18 cellular contexts compared by ENCODE assay signal in the genomic region with DNA sequence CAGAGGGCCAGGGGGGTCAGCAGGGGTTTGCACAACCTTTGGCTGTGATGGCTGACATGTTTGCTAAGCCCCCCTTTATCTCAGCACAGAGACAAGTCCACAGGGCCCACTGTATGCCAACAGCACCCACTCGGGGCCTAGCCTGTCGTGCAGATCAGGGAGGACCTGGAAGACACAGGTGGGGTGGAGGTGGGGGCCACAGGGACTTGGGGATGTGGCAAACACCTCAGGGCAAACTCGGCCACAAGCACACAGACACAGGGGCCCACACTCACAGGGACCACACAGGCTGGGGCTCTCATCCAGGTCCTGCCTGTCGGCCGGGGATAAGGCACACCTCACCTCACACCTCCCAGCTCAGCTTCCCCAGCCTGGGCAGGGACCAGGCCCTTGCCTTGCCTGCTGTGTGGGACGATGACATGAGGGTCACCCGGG.
DNase-seq lines count a peak whose midpoint lies in the region; ATAC-seq and TF ChIP-seq lines count a peak whose summit lies in the region.
"Had no signal": no experiment of that assay in that cellular context is flagged by ENCODE, and none has a peak within 500 bp of the region (broad histone marks: within the 10 kb centered on the region; RNA-seq: fewer than 3 reads in every experiment).

No MANE protein-coding gene starts in this region.

- no peaks in the 10 kb centered on the region for H3K9me3 Mint-ChIP-seq in activated naive CD8-positive, alpha-beta T cell treated with anti-CD3 and anti-CD28 coated beads, Interleukin-2, amount 10 ng/mL, durations not matched to agents 7 days and 5 days
- no peaks in the 10 kb centered on the region for H3K9me3 Mint-ChIP-seq in activated naive CD8-positive, alpha-beta T cell treated with anti-CD3 and anti-CD28 coated beads, Interleukin-2, amount 50 U/mL, for 24 hours
- no peaks in the 10 kb centered on the region for H3K9me3 Mint-ChIP-seq in central memory CD8-positive, alpha-beta T cell
- H3K9me3 Mint-ChIP-seq in natural killer cell = no peaks in the 10 kb centered on the region
- H3K9me3 Mint-ChIP-seq: neural crest cell; stimulated activated memory B cell treated with anti-CD40 and anti-IgM and Interleukin-4, amounts not matched to agents 10 μg/mL and 1 μg/mL and 100 μg/mL, for 72 hours had no signal

- peaks cover 31% of the 10 kb centered on the region for H3K4me1 Mint-ChIP-seq in activated naive CD8-positive, alpha-beta T cell treated with anti-CD3 and anti-CD28 coated beads, Interleukin-2, amount 10 ng/mL, durations not matched to agents 7 days and 5 days
- peaks cover 33% of the 10 kb centered on the region for H3K4me1 Mint-ChIP-seq in activated naive CD8-positive, alpha-beta T cell treated with anti-CD3 and anti-CD28 coated beads, Interleukin-2, amount 50 U/mL, for 24 hours
- H3K4me1 Mint-ChIP-seq in central memory CD8-positive, alpha-beta T cell = peaks cover 35% of the 10 kb centered on the region
- H3K4me1 Mint-ChIP-seq in natural killer cell = peaks cover 15 to 27% of the 10 kb centered on the region in 2 donors

- no peak for ATAC-seq in activated naive CD8-positive, alpha-beta T cell treated with anti-CD3 and anti-CD28 coated beads, Interleukin-2, amount 10 ng/mL, durations not matched to agents 7 days and 5 days (ENCODE audit: low read depth)
- no peak for ATAC-seq in activated naive CD8-positive, alpha-beta T cell treated with anti-CD3 and anti-CD28 coated beads, Interleukin-2, amount 50 U/mL, for 24 hours
- no peak for ATAC-seq in central memory CD8-positive, alpha-beta T cell (replicated peaks; ENCODE audit: extremely low read depth, poor library complexity, severe bottlenecking)
- ATAC-seq in natural killer cell = no peak
- ATAC-seq: K562; stimulated activated memory B cell treated with anti-CD40 and anti-IgM and Interleukin-4, amounts not matched to agents 10 μg/mL and 1 μg/mL and 100 μg/mL, for 72 hours had no signal

- H3K36me3 Mint-ChIP-seq in activated naive CD8-positive, alpha-beta T cell treated with anti-CD3 and anti-CD28 coated beads, Interleukin-2, amount 10 ng/mL, durations not matched to agents 7 days and 5 days = peaks cover 3% of the 10 kb centered on the region
- H3K36me3 Mint-ChIP-seq in activated naive CD8-positive, alpha-beta T cell treated with anti-CD3 and anti-CD28 coated beads, Interleukin-2, amount 50 U/mL, for 24 hours (ENCODE audit: low read depth) = no peaks in the 10 kb centered on the region
- peaks cover 6% of the 10 kb centered on the region for H3K36me3 Mint-ChIP-seq in central memory CD8-positive, alpha-beta T cell (ENCODE audit: insufficient read depth)
- H3K36me3 Mint-ChIP-seq in natural killer cell = no peaks in the 10 kb centered on the region
- H3K36me3 Mint-ChIP-seq: stimulated activated memory B cell treated with anti-CD40 and anti-IgM and Interleukin-4, amounts not matched to agents 10 μg/mL and 1 μg/mL and 100 μg/mL, for 72 hours had no signal

- peak overlapping the region; percentile 81 for H3K27ac Mint-ChIP-seq in activated naive CD8-positive, alpha-beta T cell treated with anti-CD3 and anti-CD28 coated beads, Interleukin-2, amount 10 ng/mL, durations not matched to agents 7 days and 5 days
- no peak overlapping the region for H3K27ac Mint-ChIP-seq in activated naive CD8-positive, alpha-beta T cell treated with anti-CD3 and anti-CD28 coated beads, Interleukin-2, amount 50 U/mL, for 24 hours
- peak overlapping the region; percentile 98 for H3K27ac Mint-ChIP-seq in central memory CD8-positive, alpha-beta T cell (ENCODE audit: low read depth)
- no peak overlapping the region for H3K27ac Mint-ChIP-seq in natural killer cell
- H3K27ac Mint-ChIP-seq: stimulated activated memory B cell treated with anti-CD40 and anti-IgM and Interleukin-4, amounts not matched to agents 10 μg/mL and 1 μg/mL and 100 μg/mL, for 72 hours had no signal

- TF ChIP-seq CTCF in natural killer cell (IDR thresholded peaks at IDR 0.05) = no peak

- H3K27me3 Mint-ChIP-seq in activated naive CD8-positive, alpha-beta T cell treated with anti-CD3 and anti-CD28 coated beads, Interleukin-2, amount 10 ng/mL, durations not matched to agents 7 days and 5 days = peaks cover 1% of the 10 kb centered on the region
- no peaks in the 10 kb centered on the region for H3K27me3 Mint-ChIP-seq in activated naive CD8-positive, alpha-beta T cell treated with anti-CD3 and anti-CD28 coated beads, Interleukin-2, amount 50 U/mL, for 24 hours
- H3K27me3 Mint-ChIP-seq in central memory CD8-positive, alpha-beta T cell = no peaks in the 10 kb centered on the region
- peaks cover 12 to 18% of the 10 kb centered on the region in 2 donors for H3K27me3 Mint-ChIP-seq in natural killer cell (ENCODE audit: low read depth in 2 of 2)
- H3K27me3 Mint-ChIP-seq: stimulated activated memory B cell treated with anti-CD40 and anti-IgM and Interleukin-4, amounts not matched to agents 10 μg/mL and 1 μg/mL and 100 μg/mL, for 72 hours had no signal

- DNase-seq in activated naive CD8-positive, alpha-beta T cell treated with anti-CD3 and anti-CD28 coated beads, Interleukin-2, amount 10 ng/mL, durations not matched to agents 7 days and 5 days = peak; percentile 29
- no peak for DNase-seq in activated naive CD8-positive, alpha-beta T cell treated with anti-CD3 and anti-CD28 coated beads, Interleukin-2, amount 50 U/mL, for 24 hours
- no peak for DNase-seq in central memory CD8-positive, alpha-beta T cell (ENCODE audit: low spot score in 2 of 2)
- DNase-seq in natural killer cell (peak; percentile 6), DMS53 (lab: John Stamatoyannopoulos, UW) (no peak), DMS114 treated with DMSO at 0.1 percent for 48 hours (lab: John Stamatoyannopoulos, UW; ENCODE audit: unreplicated experiment) (no peak), RPMI8226 (no peak)
- DNase-seq: activated gamma-delta T cell treated with Interleukin-2 at 50 U/mL for 16 hours; hippocampal formation; kidney glomerular epithelial cell; NCI-H1048; NCI-H2029 treated with DMSO at 0.1 percent for 48 hours; NCI-H510A; stimulated activated CD4-positive, alpha-beta T cell treated with anti-CD3 and anti-CD28 coated beads, Interleukin-15, amount 100 ng/mL, for 24 hours; transverse colon had no signal

- H3K4me3 Mint-ChIP-seq in activated naive CD8-positive, alpha-beta T cell treated with anti-CD3 and anti-CD28 coated beads, Interleukin-2, amount 10 ng/mL, durations not matched to agents 7 days and 5 days = no peak overlapping the region
- no peak overlapping the region for H3K4me3 Mint-ChIP-seq in activated naive CD8-positive, alpha-beta T cell treated with anti-CD3 and anti-CD28 coated beads, Interleukin-2, amount 50 U/mL, for 24 hours
- H3K4me3 Mint-ChIP-seq in central memory CD8-positive, alpha-beta T cell = no peak overlapping the region
- no peak overlapping the region for H3K4me3 Mint-ChIP-seq in natural killer cell
- H3K4me3 Mint-ChIP-seq: neural crest cell; stimulated activated memory B cell treated with anti-CD40 and anti-IgM and Interleukin-4, amounts not matched to agents 10 μg/mL and 1 μg/mL and 100 μg/mL, for 72 hours had no signal

- POLR2A ChIA-PET in activated naive CD8-positive, alpha-beta T cell treated with anti-CD3 and anti-CD28 coated beads, Interleukin-2, amount 10 ng/mL, durations not matched to agents 7 days and 5 days (lab: Charles Lee) = no interaction called here

- intact Hi-C loops in natural killer cell (cut with micrococcal nuclease) = no loop called here

Comparison
In these comparisons a context has a peak if more than half of its experiments do, and no peak if none do; other contexts are left out.
1. DNase-seq: peak in activated naive CD8-positive, alpha-beta T cell treated with anti-CD3 and anti-CD28 coated beads, Interleukin-2, amount 10 ng/mL, durations not matched to agents 7 days and 5 days (single experiment) and natural killer cell (single experiment); none in activated naive CD8-positive, alpha-beta T cell treated with anti-CD3 and anti-CD28 coated beads, Interleukin-2, amount 50 U/mL, for 24 hours (single experiment), central memory CD8-positive, alpha-beta T cell (0 of 2), DMS53 (single experiment), DMS114 treated with DMSO at 0.1 percent for 48 hours (single experiment) and RPMI8226 (single experiment).
2. H3K27ac Mint-ChIP-seq: peak in activated naive CD8-positive, alpha-beta T cell treated with anti-CD3 and anti-CD28 coated beads, Interleukin-2, amount 10 ng/mL, durations not matched to agents 7 days and 5 days (single experiment) and central memory CD8-positive, alpha-beta T cell (single experiment); none in activated naive CD8-positive, alpha-beta T cell treated with anti-CD3 and anti-CD28 coated beads, Interleukin-2, amount 50 U/mL, for 24 hours (single experiment) and natural killer cell (0 of 2).